Comparison of ENCODE assay signal across 8 cellular contexts in the genomic region with DNA sequence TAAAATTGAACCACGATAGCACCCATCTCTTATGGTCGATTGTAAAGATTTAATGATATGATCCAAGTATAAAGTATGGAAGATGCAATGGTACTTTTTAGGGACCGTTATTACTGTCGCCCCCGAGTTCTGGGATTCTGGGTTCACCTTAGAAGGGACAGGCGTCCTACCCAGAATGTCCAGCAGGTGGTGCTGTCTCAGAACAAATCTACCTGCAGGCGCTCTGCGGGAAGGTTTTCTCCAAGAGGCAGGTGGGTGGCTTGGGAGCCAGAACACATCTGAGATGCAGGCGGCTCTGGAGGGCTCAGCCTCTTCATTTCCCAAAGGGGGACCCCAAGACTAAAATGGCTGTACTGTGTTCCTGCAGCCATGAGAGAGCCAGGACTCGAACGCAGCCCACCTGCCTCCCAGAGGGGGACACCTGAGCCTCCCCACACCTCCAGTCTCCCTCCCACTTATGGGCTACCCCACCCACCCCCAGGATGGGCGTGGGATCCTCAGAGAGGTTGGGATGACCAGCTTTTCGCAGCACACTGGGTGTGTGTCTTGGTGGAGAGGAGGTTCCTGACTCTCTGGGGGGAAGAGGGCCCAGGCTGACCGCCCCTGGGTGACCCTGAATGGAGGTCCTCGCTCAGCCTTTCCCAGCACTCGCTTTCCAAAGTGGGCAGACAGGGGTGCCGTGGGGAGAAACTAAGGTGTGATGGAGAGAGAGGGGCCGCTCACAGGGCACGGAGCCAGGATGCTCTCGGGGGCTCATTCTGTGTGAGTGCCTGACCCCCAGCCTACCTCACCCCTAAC. TPM values are rescaled to one million over a fixed set of nuclear protein-coding genes. Genes with fewer than 3 reads are reported as not detected.
DNase-seq lines count a peak whose midpoint lies in the region; ATAC-seq and TF ChIP-seq lines count a peak whose summit lies in the region.

No MANE protein-coding gene starts in this region.

- intact Hi-C loops in Calu3 (cut with micrococcal nuclease; ENCODE audit: unreplicated experiment) (loop anchor here (1.0 to 5.0 kb wide), 3 partner anchors 124 to 324 kb away; no protein-coding TSS in a partner anchor), left ventricle myocardium inferior (cut with micrococcal nuclease) (loop anchor here (5.0 kb wide), 1 partner anchor 327 kb away; no protein-coding TSS in a partner anchor)

- H3K4me3 ChIP-seq in SJCRH30 (no peak overlapping the region), left ventricle myocardium inferior (no peak overlapping the region), retinal pigment epithelial cell (ENCODE audit: low read length) (no peak overlapping the region)

- H3K36me3 Mint-ChIP-seq in Calu3 (ENCODE audit: insufficient read depth, unreplicated experiment), result no peaks in the 10 kb centered on the region
- H3K36me3 Mint-ChIP-seq in activated naive CD4-positive, alpha-beta T cell treated with anti-CD3 and anti-CD28 coated beads, Interleukin-2, amount 50 U/mL, for 72 hours, result no peaks in the 10 kb centered on the region

- H3K36me3 ChIP-seq in SJCRH30 (no peaks in the 10 kb centered on the region), left ventricle myocardium inferior (no peaks in the 10 kb centered on the region)

- H3K4me1 ChIP-seq in SJCRH30 (no peaks in the 10 kb centered on the region), left ventricle myocardium inferior (peaks cover 4% of the 10 kb centered on the region)

- TF ChIP-seq POLR2A in GM18505 (IDR thresholded peaks at IDR 0.05; ENCODE audit: borderline replicate concordance, extremely low read depth, insufficient read depth, insufficient read length), result no peak

- peak; percentile 85 for DNase-seq in Calu3
- DNase-seq in SJCRH30, result peak; percentile 70 to 78
- DNase-seq in activated naive CD4-positive, alpha-beta T cell treated with anti-CD3 and anti-CD28 coated beads, Interleukin-2, amount 50 U/mL, for 72 hours (ENCODE audit: low spot score in 2 of 2), result peak in 1 of 2 donors; percentile 80
- DNase-seq in left ventricle myocardium inferior, result peak; percentile 70
- DNase-seq in retinal pigment epithelial cell (ENCODE audit: low read depth), result no peak

- H3K27me3 ChIP-seq in SJCRH30 (peaks cover 4% of the 10 kb centered on the region; the same call in 1 of the 2 replicates), left ventricle myocardium inferior (ENCODE audit: low read depth) (no peaks in the 10 kb centered on the region)

- ATAC-seq in activated naive CD4-positive, alpha-beta T cell treated with anti-CD3 and anti-CD28 coated beads, Interleukin-2, amount 50 U/mL, for 72 hours, result peak; percentile 30 to 40
- ATAC-seq in HG02973 (IDR thresholded peaks at IDR 0.05; ENCODE audit: unreplicated experiment) (no peak), GM18505 (IDR thresholded peaks at IDR 0.05; ENCODE audit: unreplicated experiment) (no peak)

- TF ChIP-seq EP300 in Ishikawa (IDR thresholded peaks at IDR 0.05; ENCODE audit: borderline replicate concordance), result no peak

- TF ChIP-seq CTCF in Calu3 (IDR thresholded peaks at IDR 0.05; ENCODE audit: unreplicated experiment) (peak; percentile 95), left ventricle myocardium inferior (IDR thresholded peaks at IDR 0.05; ENCODE audit: borderline replicate concordance) (peak; percentile 96), retinal pigment epithelial cell (conservative IDR thresholded peaks at IDR 0.05; ENCODE audit: low read depth, low read length) (peak; percentile 91)

- H3K4me1 Mint-ChIP-seq in Calu3 (ENCODE audit: low read depth, unreplicated experiment), result no peaks in the 10 kb centered on the region

- no peak overlapping the region for H3K4me3 Mint-ChIP-seq in Calu3 (ENCODE audit: low read depth, unreplicated experiment)

- H3K9me3 ChIP-seq in SJCRH30 (replicated peaks), result no peaks in the 10 kb centered on the region
- no peaks in the 10 kb centered on the region for H3K9me3 ChIP-seq in left ventricle myocardium inferior (replicated peaks)

- TF ChIP-seq RAD21 in Ishikawa (IDR thresholded peaks at IDR 0.05; ENCODE audit: low read depth), result peak; percentile 83

- H3K27me3 Mint-ChIP-seq in Calu3 (ENCODE audit: unreplicated experiment), result peaks cover 73% of the 10 kb centered on the region

- no TSS peak for BruUV-seq in Calu3 (replicated peaks; lab: Mats Ljungman, UMichigan)

- H3K27ac ChIP-seq in SJCRH30, result no peak overlapping the region
- H3K27ac ChIP-seq in left ventricle myocardium inferior (replicated peaks), result no peak overlapping the region

- H3K9me3 Mint-ChIP-seq in Calu3 (ENCODE audit: low read depth, unreplicated experiment), result no peaks in the 10 kb centered on the region
- no peaks in the 10 kb centered on the region for H3K9me3 Mint-ChIP-seq in activated naive CD4-positive, alpha-beta T cell treated with anti-CD3 and anti-CD28 coated beads, Interleukin-2, amount 50 U/mL, for 72 hours

- no peak overlapping the region for H3K27ac Mint-ChIP-seq in Calu3 (ENCODE audit: unreplicated experiment)
- no peak overlapping the region for H3K27ac Mint-ChIP-seq in activated naive CD4-positive, alpha-beta T cell treated with anti-CD3 and anti-CD28 coated beads, Interleukin-2, amount 50 U/mL, for 72 hours

- CTCF ChIA-PET in Calu3 (lab: Charles Lee), result interaction anchor here (1.1 to 2.4 kb wide), 6 partner anchors 30 to 374 kb away, joined by 3 to 30 read pairs (median 8); no protein-coding TSS in a partner anchor

TF ChIP-seq in Ishikawa, 13 proteins besides CTCF, POLR2A, EP300 and RAD21:
- no peak for TF ChIP-seq CEBPB (IDR thresholded peaks at IDR 0.05)
- no peak for TF ChIP-seq ZBTB7A (IDR thresholded peaks at IDR 0.05; ENCODE audit: low read depth)
- no peak for TF ChIP-seq TCF12 (IDR thresholded peaks at IDR 0.05; ENCODE audit: low read depth)
- no peak for TF ChIP-seq NFIC (IDR thresholded peaks at IDR 0.05)
- TF ChIP-seq YY1 (IDR thresholded peaks at IDR 0.05; ENCODE audit: low read depth), result no peak
- no peak for TF ChIP-seq TAF1 (IDR thresholded peaks at IDR 0.05; ENCODE audit: low read depth)
- TF ChIP-seq, protein P1, sequence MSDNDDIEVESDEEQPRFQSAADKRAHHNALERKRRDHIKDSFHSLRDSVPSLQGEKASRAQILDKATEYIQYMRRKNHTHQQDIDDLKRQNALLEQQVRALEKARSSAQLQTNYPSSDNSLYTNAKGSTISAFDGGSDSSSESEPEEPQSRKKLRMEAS (IDR thresholded peaks at IDR 0.05), result no peak
- no peak for TF ChIP-seq EGR1 (IDR thresholded peaks at IDR 0.05)
- TF ChIP-seq, protein P2, sequence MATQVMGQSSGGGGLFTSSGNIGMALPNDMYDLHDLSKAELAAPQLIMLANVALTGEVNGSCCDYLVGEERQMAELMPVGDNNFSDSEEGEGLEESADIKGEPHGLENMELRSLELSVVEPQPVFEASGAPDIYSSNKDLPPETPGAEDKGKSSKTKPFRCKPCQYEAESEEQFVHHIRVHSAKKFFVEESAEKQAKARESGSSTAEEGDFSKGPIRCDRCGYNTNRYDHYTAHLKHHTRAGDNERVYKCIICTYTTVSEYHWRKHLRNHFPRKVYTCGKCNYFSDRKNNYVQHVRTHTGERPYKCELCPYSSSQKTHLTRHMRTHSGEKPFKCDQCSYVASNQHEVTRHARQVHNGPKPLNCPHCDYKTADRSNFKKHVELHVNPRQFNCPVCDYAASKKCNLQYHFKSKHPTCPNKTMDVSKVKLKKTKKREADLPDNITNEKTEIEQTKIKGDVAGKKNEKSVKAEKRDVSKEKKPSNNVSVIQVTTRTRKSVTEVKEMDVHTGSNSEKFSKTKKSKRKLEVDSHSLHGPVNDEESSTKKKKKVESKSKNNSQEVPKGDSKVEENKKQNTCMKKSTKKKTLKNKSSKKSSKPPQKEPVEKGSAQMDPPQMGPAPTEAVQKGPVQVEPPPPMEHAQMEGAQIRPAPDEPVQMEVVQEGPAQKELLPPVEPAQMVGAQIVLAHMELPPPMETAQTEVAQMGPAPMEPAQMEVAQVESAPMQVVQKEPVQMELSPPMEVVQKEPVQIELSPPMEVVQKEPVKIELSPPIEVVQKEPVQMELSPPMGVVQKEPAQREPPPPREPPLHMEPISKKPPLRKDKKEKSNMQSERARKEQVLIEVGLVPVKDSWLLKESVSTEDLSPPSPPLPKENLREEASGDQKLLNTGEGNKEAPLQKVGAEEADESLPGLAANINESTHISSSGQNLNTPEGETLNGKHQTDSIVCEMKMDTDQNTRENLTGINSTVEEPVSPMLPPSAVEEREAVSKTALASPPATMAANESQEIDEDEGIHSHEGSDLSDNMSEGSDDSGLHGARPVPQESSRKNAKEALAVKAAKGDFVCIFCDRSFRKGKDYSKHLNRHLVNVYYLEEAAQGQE (IDR thresholded peaks at IDR 0.05; ENCODE audit: low read depth), result no peak
- TF ChIP-seq, protein P3, sequence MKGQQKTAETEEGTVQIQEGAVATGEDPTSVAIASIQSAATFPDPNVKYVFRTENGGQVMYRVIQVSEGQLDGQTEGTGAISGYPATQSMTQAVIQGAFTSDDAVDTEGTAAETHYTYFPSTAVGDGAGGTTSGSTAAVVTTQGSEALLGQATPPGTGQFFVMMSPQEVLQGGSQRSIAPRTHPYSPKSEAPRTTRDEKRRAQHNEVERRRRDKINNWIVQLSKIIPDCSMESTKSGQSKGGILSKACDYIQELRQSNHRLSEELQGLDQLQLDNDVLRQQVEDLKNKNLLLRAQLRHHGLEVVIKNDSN (IDR thresholded peaks at IDR 0.05), result no peak
- TF ChIP-seq TEAD4 (IDR thresholded peaks at IDR 0.05), result no peak
- no peak for TF ChIP-seq FOXM1 (IDR thresholded peaks at IDR 0.05; ENCODE audit: borderline replicate concordance, low read depth)
- no peak for TF ChIP-seq CREB1 (IDR thresholded peaks at IDR 0.05; ENCODE audit: low read depth)

RNA-seq across cellular contexts. Expression of gene CORO2B, which starts 28.1 kb away (rescaled TPM):
- total RNA-seq in Calu3 (2022) (0.14 and 0.15 TPM in 2 replicates), left ventricle myocardium inferior (5.0 TPM)
- not detected in 2 replicates for total RNA-seq in SJCRH30 (2014; rRNA removed; shearing (Covaris generic))
- under 1 TPM in 1 of 2 donors, not detected in 1; 0.07 TPM for total RNA-seq in activated naive CD4-positive, alpha-beta T cell treated with anti-CD3 and anti-CD28 coated beads, Interleukin-2, amount 50 U/mL, for 72 hours

Comparison
In these comparisons a context has a peak if more than half of its experiments do, and no peak if none do; other contexts are left out.
1. ATAC-seq: peak in activated naive CD4-positive, alpha-beta T cell treated with anti-CD3 and anti-CD28 coated beads, Interleukin-2, amount 50 U/mL, for 72 hours (2 of 2); none in HG02973 (single experiment) and GM18505 (single experiment).
2. Peak in every context shown above with its lines, with median percentiles within 50 percentile points of each other: CTCF ChIP-seq.